In genomic region chr2:168561991-168562390, GRCh38 we compare ENCODE assay signal across 20 cellular contexts.
DNase-seq lines count a peak whose midpoint lies in the region; ATAC-seq and TF ChIP-seq lines count a peak whose summit lies in the region.
"Had no signal": no experiment of that assay in that cellular context is flagged by ENCODE, and none has a peak within 500 bp of the region (broad histone marks: within the 10 kb centered on the region; RNA-seq: fewer than 3 reads in every experiment).

No MANE protein-coding gene starts in this region.

- no peaks in the 10 kb centered on the region for H3K9me3 Mint-ChIP-seq in nephron progenitor cell
- peaks cover 4% of the 10 kb centered on the region for H3K9me3 Mint-ChIP-seq in activated T-helper 17 cell treated with anti-CD3 and anti-CD28 coated beads, Interleukin-2, amount 50 U/mL, for 72 hours
- H3K9me3 Mint-ChIP-seq: HFFc6 had no signal

- no peaks in the 10 kb centered on the region for H3K27me3 Mint-ChIP-seq in nephron progenitor cell (ENCODE audit: low read depth, poor library complexity)
- H3K27me3 Mint-ChIP-seq in activated T-helper 17 cell treated with anti-CD3 and anti-CD28 coated beads, Interleukin-2, amount 50 U/mL, for 72 hours, result no peaks in the 10 kb centered on the region
- H3K27me3 Mint-ChIP-seq: CD4-positive, alpha-beta memory T cell had no signal

- DNase-seq in GM12865 (ENCODE audit: low read depth) (peak; percentile 37), MM.1S (no peak), nephron progenitor cell (no peak), NCI-H69 (lab: John Stamatoyannopoulos, UW) (no peak)
- DNase-seq: 8988T; CD4-positive, alpha-beta memory T cell; DMS79 treated with DMSO at 0.1 percent for 48 hours; GF-D8; GOT3; H7; HFFc6; IMR-90 had no signal

- peak overlapping the region; percentile 82 for H3K27ac Mint-ChIP-seq in nephron progenitor cell
- no peak overlapping the region for H3K27ac Mint-ChIP-seq in activated T-helper 17 cell treated with anti-CD3 and anti-CD28 coated beads, Interleukin-2, amount 50 U/mL, for 72 hours
- H3K27ac Mint-ChIP-seq: CD4-positive, alpha-beta memory T cell; HFFc6 had no signal

- 0 out of 2 replicates have a peak, but pooled peaks cover 8% of the 10 kb centered on the region for H3F3A ChIP-seq in MM.1S (ENCODE audit: insufficient read depth, low read length)

- no peak overlapping the region for H3K9ac ChIP-seq in MM.1S (ENCODE audit: low read length)
- H3K9ac ChIP-seq: BLaER1 had no signal

- no peaks in the 10 kb centered on the region for H3K9me2 ChIP-seq in MM.1S (replicated peaks; ENCODE audit: insufficient read depth, low read length)

- no peaks in the 10 kb centered on the region for H3K27me3 ChIP-seq in MM.1S (replicated peaks; ENCODE audit: insufficient read depth, low read length)
- H3K27me3 ChIP-seq: BLaER1 had no signal

- peak overlapping the region; percentile 2; the same call in 1 of the 2 replicates for H3K27ac ChIP-seq in MM.1S (ENCODE audit: low read length)
- H3K27ac ChIP-seq: BLaER1 had no signal

- H3K4me3 ChIP-seq in GM12865 (ENCODE audit: low read depth, low read length) (no peak overlapping the region), MM.1S (ENCODE audit: low read length) (no peak overlapping the region)
- H3K4me3 ChIP-seq: BLaER1, GM12878, K562 had no signal

- H3K4me1 ChIP-seq in MM.1S (ENCODE audit: low read length), result peaks cover 30% of the 10 kb centered on the region
- H3K4me1 ChIP-seq: BLaER1 had no signal

- H3K36me3 Mint-ChIP-seq in nephron progenitor cell (ENCODE audit: low read depth), result peaks cover 54% of the 10 kb centered on the region
- H3K36me3 Mint-ChIP-seq in activated T-helper 17 cell treated with anti-CD3 and anti-CD28 coated beads, Interleukin-2, amount 50 U/mL, for 72 hours (ENCODE audit: low read depth), result peaks cover 6% of the 10 kb centered on the region

- H3K4me3 Mint-ChIP-seq in nephron progenitor cell, result no peak overlapping the region
- H3K4me3 Mint-ChIP-seq in activated T-helper 17 cell treated with anti-CD3 and anti-CD28 coated beads, Interleukin-2, amount 50 U/mL, for 72 hours, result no peak overlapping the region
- H3K4me3 Mint-ChIP-seq: CD14-positive monocyte; CD4-positive, alpha-beta memory T cell; HFFc6 had no signal

- TF ChIP-seq CTCF in GM12865 (IDR thresholded peaks at IDR 0.05; ENCODE audit: insufficient read depth, low read depth, low read length, missing control alignments) (no peak), MM.1S (IDR thresholded peaks at IDR 0.05; ENCODE audit: low read length) (no peak), nephron progenitor cell (IDR thresholded peaks at IDR 0.05) (no peak)

- H3K9me3 ChIP-seq in MM.1S (replicated peaks; ENCODE audit: insufficient read depth, low read length), result no peaks in the 10 kb centered on the region

- ATAC-seq in HG02798 (IDR thresholded peaks at IDR 0.05; ENCODE audit: poor library complexity, unreplicated experiment) (peak; percentile 49), HG03196 (IDR thresholded peaks at IDR 0.05; ENCODE audit: unreplicated experiment) (no peak)
- no peak for ATAC-seq in activated T-helper 17 cell treated with anti-CD3 and anti-CD28 coated beads, Interleukin-2, amount 50 U/mL, for 72 hours (replicated peaks)
- ATAC-seq: GM12878, HCT116, K562 had no signal

- H3K79me2 ChIP-seq in MM.1S (ENCODE audit: low read length), result peaks cover 5% of the 10 kb centered on the region; the same call in 1 of the 2 replicates

- no peaks in the 10 kb centered on the region for H3K4me1 Mint-ChIP-seq in nephron progenitor cell
- peaks cover 10% of the 10 kb centered on the region for H3K4me1 Mint-ChIP-seq in activated T-helper 17 cell treated with anti-CD3 and anti-CD28 coated beads, Interleukin-2, amount 50 U/mL, for 72 hours

- no peak overlapping the region for H2AFZ ChIP-seq in MM.1S (ENCODE audit: low read length)

- no peaks in the 10 kb centered on the region; the same call in 1 of the 2 replicates for H3K36me3 ChIP-seq in MM.1S (replicated peaks; ENCODE audit: insufficient read depth, low read length)

- no peaks in the 10 kb centered on the region for H4K20me1 ChIP-seq in MM.1S (ENCODE audit: insufficient read depth, low read length)
- H4K20me1 ChIP-seq: BLaER1 had no signal

- no peak overlapping the region for H3K4me2 ChIP-seq in MM.1S (ENCODE audit: low read depth, low read length)
- H3K4me2 ChIP-seq: BLaER1 had no signal
